In genomic region chr6:10584607-10585006, GRCh38 we compare ENCODE assay signal across 16 cellular contexts.
"Had no signal": no experiment of that assay in that cellular context is flagged by ENCODE, and none has a peak within 500 bp of the region (broad histone marks: within the 10 kb centered on the region; RNA-seq: fewer than 3 reads in every experiment).

No MANE protein-coding gene starts in this region.

- H3K27ac ChIP-seq: epithelial cell of prostate, uterus had no signal

- H3K4me1 ChIP-seq: uterus had no signal

- H3K9me3 ChIP-seq: gastroesophageal sphincter, uterus had no signal

- H3K4me3 ChIP-seq: lung, uterus had no signal

- H3K36me3 ChIP-seq: gastroesophageal sphincter, uterus had no signal

- H3K27me3 ChIP-seq: gastroesophageal sphincter, uterus had no signal

- ATAC-seq: activated CD4-positive, alpha-beta T cell treated with anti-CD3 and anti-CD28 coated beads for 36 hours; activated T-cell treated with anti-CD3 and anti-CD28 coated beads, Interleukin-2, amount 50 U/mL, for 72 hours; gastroesophageal sphincter; naive thymus-derived CD4-positive, alpha-beta T cell; stimulated activated naive CD8-positive, alpha-beta T cell treated with anti-CD3 and anti-CD28 coated beads, Interleukin-15, amount 100 ng/mL, for 72 hours had no signal

- H3K27me3 Mint-ChIP-seq: activated CD4-positive, alpha-beta memory T cell treated with anti-CD3 and anti-CD28 coated beads, Interleukin-2, amount 10 ng/mL, durations not matched to agents 7 days and 5 days; activated CD4-positive, alpha-beta T cell treated with anti-CD3 and anti-CD28 coated beads for 36 hours; naive thymus-derived CD4-positive, alpha-beta T cell; stimulated activated naive CD8-positive, alpha-beta T cell treated with anti-CD3 and anti-CD28 coated beads, Interleukin-15, amount 100 ng/mL, for 72 hours had no signal

- H3K4me1 Mint-ChIP-seq: activated CD4-positive, alpha-beta T cell treated with anti-CD3 and anti-CD28 coated beads for 36 hours had no signal

- H3K27ac Mint-ChIP-seq: activated CD4-positive, alpha-beta memory T cell treated with anti-CD3 and anti-CD28 coated beads, Interleukin-2, amount 10 ng/mL, durations not matched to agents 7 days and 5 days; activated CD4-positive, alpha-beta T cell treated with anti-CD3 and anti-CD28 coated beads for 36 hours; activated T-cell treated with anti-CD3 and anti-CD28 coated beads, Interleukin-2, amount 50 U/mL, for 72 hours; stimulated activated naive CD8-positive, alpha-beta T cell treated with anti-CD3 and anti-CD28 coated beads, Interleukin-15, amount 100 ng/mL, for 72 hours had no signal

- DNase-seq: activated CD4-positive, alpha-beta memory T cell treated with anti-CD3 and anti-CD28 coated beads, Interleukin-2, amount 10 ng/mL, durations not matched to agents 7 days and 5 days; activated CD4-positive, alpha-beta T cell treated with anti-CD3 and anti-CD28 coated beads for 36 hours; activated CD8-positive, alpha-beta memory T cell treated with anti-CD3 and anti-CD28 coated beads, Interleukin-2, amount 50 U/mL, for 4 hours; activated T-cell treated with anti-CD3 and anti-CD28 coated beads, Interleukin-2, amount 50 U/mL, for 72 hours; effector CD4-positive, alpha-beta T cell; hippocampal formation; naive thymus-derived CD4-positive, alpha-beta T cell; nucleus accumbens; stimulated activated CD4-positive, alpha-beta T cell treated with anti-CD3 and anti-CD28 coated beads, Interleukin-15, amount 100 ng/mL, for 24 hours; stimulated activated CD4-positive, alpha-beta T cell treated with anti-CD3 and anti-CD28 coated beads, Interleukin-4, amount 100 ng/mL, for 24 hours; stimulated activated naive CD8-positive, alpha-beta T cell treated with anti-CD3 and anti-CD28 coated beads, Interleukin-15, amount 100 ng/mL, for 72 hours; SW 1271; uterus had no signal

- H3K9me3 Mint-ChIP-seq: activated CD4-positive, alpha-beta memory T cell treated with anti-CD3 and anti-CD28 coated beads, Interleukin-2, amount 10 ng/mL, durations not matched to agents 7 days and 5 days; activated T-cell treated with anti-CD3 and anti-CD28 coated beads, Interleukin-2, amount 50 U/mL, for 72 hours; naive thymus-derived CD4-positive, alpha-beta T cell; stimulated activated naive CD8-positive, alpha-beta T cell treated with anti-CD3 and anti-CD28 coated beads, Interleukin-15, amount 100 ng/mL, for 72 hours had no signal

- H3K4me3 Mint-ChIP-seq: activated CD4-positive, alpha-beta memory T cell treated with anti-CD3 and anti-CD28 coated beads, Interleukin-2, amount 10 ng/mL, durations not matched to agents 7 days and 5 days; activated CD4-positive, alpha-beta T cell treated with anti-CD3 and anti-CD28 coated beads for 36 hours; activated T-cell treated with anti-CD3 and anti-CD28 coated beads, Interleukin-2, amount 50 U/mL, for 72 hours; stimulated activated naive CD8-positive, alpha-beta T cell treated with anti-CD3 and anti-CD28 coated beads, Interleukin-15, amount 100 ng/mL, for 72 hours had no signal
